Comparison of ENCODE assay signal across 1 cellular context in genomic region chr1:175597969-175598765, GRCh38.
TF ChIP-seq lines count a peak whose summit lies in the region.

No MANE protein-coding gene starts in this region.

TF ChIP-seq in GM12878, 131 proteins besides CTCF, POLR2A, EP300 and RAD21 (continued from another document and continues in another):
- TF ChIP-seq, protein P1, sequence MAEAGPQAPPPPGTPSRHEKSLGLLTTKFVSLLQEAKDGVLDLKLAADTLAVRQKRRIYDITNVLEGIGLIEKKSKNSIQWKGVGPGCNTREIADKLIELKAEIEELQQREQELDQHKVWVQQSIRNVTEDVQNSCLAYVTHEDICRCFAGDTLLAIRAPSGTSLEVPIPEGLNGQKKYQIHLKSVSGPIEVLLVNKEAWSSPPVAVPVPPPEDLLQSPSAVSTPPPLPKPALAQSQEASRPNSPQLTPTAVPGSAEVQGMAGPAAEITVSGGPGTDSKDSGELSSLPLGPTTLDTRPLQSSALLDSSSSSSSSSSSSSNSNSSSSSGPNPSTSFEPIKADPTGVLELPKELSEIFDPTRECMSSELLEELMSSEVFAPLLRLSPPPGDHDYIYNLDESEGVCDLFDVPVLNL (IDR thresholded peaks at IDR 0.05; ENCODE audit: low read depth, low read length): no peak
- no peak for TF ChIP-seq SREBF2 (IDR thresholded peaks at IDR 0.05; ENCODE audit: low read length)
- TF ChIP-seq BMI1 (IDR thresholded peaks at IDR 0.05; ENCODE audit: borderline replicate concordance): no peak
- TF ChIP-seq NR2C2 (IDR thresholded peaks at IDR 0.05; ENCODE audit: borderline replicate concordance, control insufficient read depth, insufficient read length, low read depth): no peak
- no peak for TF ChIP-seq MYC (IDR thresholded peaks at IDR 0.05; ENCODE audit: insufficient read depth, insufficient read length, insufficient replicate concordance, low read length, severe bottlenecking)
- TF ChIP-seq ZNF217 (IDR thresholded peaks at IDR 0.05): no peak
- TF ChIP-seq ZNF207 (IDR thresholded peaks at IDR 0.05; ENCODE audit: borderline replicate concordance): no peak
- TF ChIP-seq BCLAF1 (IDR thresholded peaks at IDR 0.05): no peak
- no peak for TF ChIP-seq CBX5 (IDR thresholded peaks at IDR 0.05; ENCODE audit: low read depth)
- TF ChIP-seq SUZ12 (IDR thresholded peaks at IDR 0.05; ENCODE audit: unreplicated experiment): no peak
- no peak for TF ChIP-seq NFXL1 (IDR thresholded peaks at IDR 0.05; ENCODE audit: borderline replicate concordance)
- TF ChIP-seq HCFC1 (IDR thresholded peaks at IDR 0.05; ENCODE audit: low read length): no peak
- peak; percentile 37; the same call in 1 of the 2 replicates for TF ChIP-seq IRF4 (IDR thresholded peaks at IDR 0.05; ENCODE audit: low read depth, low read length)
- TF ChIP-seq REST (IDR thresholded peaks at IDR 0.05; ENCODE audit: low read depth, low read length): no peak
- no peak for TF ChIP-seq SRF (IDR thresholded peaks at IDR 0.05; ENCODE audit: low read depth in 2 of 2, low read length in 2 of 2)
- TF ChIP-seq ZNF24 (IDR thresholded peaks at IDR 0.05): no peak
- TF ChIP-seq ETV6 (conservative IDR thresholded peaks at IDR 0.05 in 1 of 2, IDR thresholded peaks at IDR 0.05 in 1 of 2; ENCODE audit: borderline replicate concordance in 1 of 2, low read depth in 1 of 2): peak in 1 of 2 experiments; percentile 94; a peak in 2 of 4 replicates
- TF ChIP-seq RAD51 (IDR thresholded peaks at IDR 0.05): no peak
- TF ChIP-seq, protein P2, sequence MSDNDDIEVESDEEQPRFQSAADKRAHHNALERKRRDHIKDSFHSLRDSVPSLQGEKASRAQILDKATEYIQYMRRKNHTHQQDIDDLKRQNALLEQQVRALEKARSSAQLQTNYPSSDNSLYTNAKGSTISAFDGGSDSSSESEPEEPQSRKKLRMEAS (IDR thresholded peaks at IDR 0.05; ENCODE audit: low read depth, low read length): no peak
- no peak for TF ChIP-seq SMC3 (IDR thresholded peaks at IDR 0.05; ENCODE audit: borderline replicate concordance, low read length)
- no peak for TF ChIP-seq BHLHE40 (IDR thresholded peaks at IDR 0.05; ENCODE audit: borderline replicate concordance in 1 of 2, low read depth in 2 of 2, low read length in 1 of 2)
- peak; percentile 71; the same call in 1 of the 2 replicates for TF ChIP-seq FOXM1 (IDR thresholded peaks at IDR 0.05; ENCODE audit: low read depth, low read length)
- TF ChIP-seq CREM (IDR thresholded peaks at IDR 0.05; ENCODE audit: low read depth): peak; percentile 51; the same call in 1 of the 2 replicates
- TF ChIP-seq POLR2AphosphoS5 (IDR thresholded peaks at IDR 0.05; ENCODE audit: low read length): no peak
- no peak for TF ChIP-seq ZNF622 (IDR thresholded peaks at IDR 0.05)
- TF ChIP-seq CEBPZ (IDR thresholded peaks at IDR 0.05; ENCODE audit: low read depth, low read length): no peak
- TF ChIP-seq IKZF1 (conservative IDR thresholded peaks at IDR 0.05): peak; percentile 41; the same call in 1 of the 2 replicates
- TF ChIP-seq PAX5 (IDR thresholded peaks at IDR 0.05; ENCODE audit: borderline replicate concordance, low read depth, low read length): no peak; the same call in 1 of the 2 replicates
- TF ChIP-seq, protein P3, sequence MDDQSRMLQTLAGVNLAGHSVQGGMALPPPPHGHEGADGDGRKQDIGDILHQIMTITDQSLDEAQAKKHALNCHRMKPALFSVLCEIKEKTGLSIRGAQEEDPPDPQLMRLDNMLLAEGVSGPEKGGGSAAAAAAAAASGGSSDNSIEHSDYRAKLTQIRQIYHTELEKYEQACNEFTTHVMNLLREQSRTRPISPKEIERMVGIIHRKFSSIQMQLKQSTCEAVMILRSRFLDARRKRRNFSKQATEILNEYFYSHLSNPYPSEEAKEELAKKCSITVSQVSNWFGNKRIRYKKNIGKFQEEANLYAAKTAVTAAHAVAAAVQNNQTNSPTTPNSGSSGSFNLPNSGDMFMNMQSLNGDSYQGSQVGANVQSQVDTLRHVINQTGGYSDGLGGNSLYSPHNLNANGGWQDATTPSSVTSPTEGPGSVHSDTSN (IDR thresholded peaks at IDR 0.05; ENCODE audit: insufficient replicate concordance, low read depth, low read length): no peak
- TF ChIP-seq GABPA (IDR thresholded peaks at IDR 0.05; ENCODE audit: low read depth): no peak
- no peak for TF ChIP-seq MTA3 (IDR thresholded peaks at IDR 0.05; ENCODE audit: borderline replicate concordance, low read length)
- TF ChIP-seq, protein P4, sequence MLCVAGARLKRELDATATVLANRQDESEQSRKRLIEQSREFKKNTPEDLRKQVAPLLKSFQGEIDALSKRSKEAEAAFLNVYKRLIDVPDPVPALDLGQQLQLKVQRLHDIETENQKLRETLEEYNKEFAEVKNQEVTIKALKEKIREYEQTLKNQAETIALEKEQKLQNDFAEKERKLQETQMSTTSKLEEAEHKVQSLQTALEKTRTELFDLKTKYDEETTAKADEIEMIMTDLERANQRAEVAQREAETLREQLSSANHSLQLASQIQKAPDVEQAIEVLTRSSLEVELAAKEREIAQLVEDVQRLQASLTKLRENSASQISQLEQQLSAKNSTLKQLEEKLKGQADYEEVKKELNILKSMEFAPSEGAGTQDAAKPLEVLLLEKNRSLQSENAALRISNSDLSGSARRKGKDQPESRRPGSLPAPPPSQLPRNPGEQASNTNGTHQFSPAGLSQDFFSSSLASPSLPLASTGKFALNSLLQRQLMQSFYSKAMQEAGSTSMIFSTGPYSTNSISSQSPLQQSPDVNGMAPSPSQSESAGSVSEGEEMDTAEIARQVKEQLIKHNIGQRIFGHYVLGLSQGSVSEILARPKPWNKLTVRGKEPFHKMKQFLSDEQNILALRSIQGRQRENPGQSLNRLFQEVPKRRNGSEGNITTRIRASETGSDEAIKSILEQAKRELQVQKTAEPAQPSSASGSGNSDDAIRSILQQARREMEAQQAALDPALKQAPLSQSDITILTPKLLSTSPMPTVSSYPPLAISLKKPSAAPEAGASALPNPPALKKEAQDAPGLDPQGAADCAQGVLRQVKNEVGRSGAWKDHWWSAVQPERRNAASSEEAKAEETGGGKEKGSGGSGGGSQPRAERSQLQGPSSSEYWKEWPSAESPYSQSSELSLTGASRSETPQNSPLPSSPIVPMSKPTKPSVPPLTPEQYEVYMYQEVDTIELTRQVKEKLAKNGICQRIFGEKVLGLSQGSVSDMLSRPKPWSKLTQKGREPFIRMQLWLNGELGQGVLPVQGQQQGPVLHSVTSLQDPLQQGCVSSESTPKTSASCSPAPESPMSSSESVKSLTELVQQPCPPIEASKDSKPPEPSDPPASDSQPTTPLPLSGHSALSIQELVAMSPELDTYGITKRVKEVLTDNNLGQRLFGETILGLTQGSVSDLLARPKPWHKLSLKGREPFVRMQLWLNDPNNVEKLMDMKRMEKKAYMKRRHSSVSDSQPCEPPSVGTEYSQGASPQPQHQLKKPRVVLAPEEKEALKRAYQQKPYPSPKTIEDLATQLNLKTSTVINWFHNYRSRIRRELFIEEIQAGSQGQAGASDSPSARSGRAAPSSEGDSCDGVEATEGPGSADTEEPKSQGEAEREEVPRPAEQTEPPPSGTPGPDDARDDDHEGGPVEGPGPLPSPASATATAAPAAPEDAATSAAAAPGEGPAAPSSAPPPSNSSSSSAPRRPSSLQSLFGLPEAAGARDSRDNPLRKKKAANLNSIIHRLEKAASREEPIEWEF (IDR thresholded peaks at IDR 0.05; ENCODE audit: insufficient replicate concordance, low read depth, low read length): no peak
- TF ChIP-seq TCF12 (IDR thresholded peaks at IDR 0.05; ENCODE audit: low read depth, low read length): no peak
- TF ChIP-seq CHD1 (IDR thresholded peaks at IDR 0.05; ENCODE audit: low read depth, low read length): no peak
- TF ChIP-seq, protein P5, sequence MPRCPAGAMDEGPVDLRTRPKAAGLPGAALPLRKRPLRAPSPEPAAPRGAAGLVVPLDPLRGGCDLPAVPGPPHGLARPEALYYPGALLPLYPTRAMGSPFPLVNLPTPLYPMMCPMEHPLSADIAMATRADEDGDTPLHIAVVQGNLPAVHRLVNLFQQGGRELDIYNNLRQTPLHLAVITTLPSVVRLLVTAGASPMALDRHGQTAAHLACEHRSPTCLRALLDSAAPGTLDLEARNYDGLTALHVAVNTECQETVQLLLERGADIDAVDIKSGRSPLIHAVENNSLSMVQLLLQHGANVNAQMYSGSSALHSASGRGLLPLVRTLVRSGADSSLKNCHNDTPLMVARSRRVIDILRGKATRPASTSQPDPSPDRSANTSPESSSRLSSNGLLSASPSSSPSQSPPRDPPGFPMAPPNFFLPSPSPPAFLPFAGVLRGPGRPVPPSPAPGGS (IDR thresholded peaks at IDR 0.05; ENCODE audit: borderline replicate concordance, insufficient read depth, low read depth, low read length, poor library complexity, severe bottlenecking): no peak
- no peak for TF ChIP-seq NRF1 (conservative IDR thresholded peaks at IDR 0.05; ENCODE audit: low read depth, low read length)
- TF ChIP-seq RFX5 (IDR thresholded peaks at IDR 0.05; ENCODE audit: low read depth, low read length): no peak
- no peak for TF ChIP-seq CHD2 (IDR thresholded peaks at IDR 0.05; ENCODE audit: borderline replicate concordance, low read depth, low read length)
- TF ChIP-seq RUNX3 (IDR thresholded peaks at IDR 0.05; ENCODE audit: low read length): peak; percentile 83
- no peak for TF ChIP-seq SREBF1 (IDR thresholded peaks at IDR 0.05; ENCODE audit: low read length)
- no peak for TF ChIP-seq STAT3 (IDR thresholded peaks at IDR 0.05; ENCODE audit: low read depth, low read length)
- no peak for TF ChIP-seq IRF3 (IDR thresholded peaks at IDR 0.05)
- no peak for TF ChIP-seq TAF1 (IDR thresholded peaks at IDR 0.05; ENCODE audit: borderline replicate concordance, low read depth, low read length)
